In the genomic region with DNA sequence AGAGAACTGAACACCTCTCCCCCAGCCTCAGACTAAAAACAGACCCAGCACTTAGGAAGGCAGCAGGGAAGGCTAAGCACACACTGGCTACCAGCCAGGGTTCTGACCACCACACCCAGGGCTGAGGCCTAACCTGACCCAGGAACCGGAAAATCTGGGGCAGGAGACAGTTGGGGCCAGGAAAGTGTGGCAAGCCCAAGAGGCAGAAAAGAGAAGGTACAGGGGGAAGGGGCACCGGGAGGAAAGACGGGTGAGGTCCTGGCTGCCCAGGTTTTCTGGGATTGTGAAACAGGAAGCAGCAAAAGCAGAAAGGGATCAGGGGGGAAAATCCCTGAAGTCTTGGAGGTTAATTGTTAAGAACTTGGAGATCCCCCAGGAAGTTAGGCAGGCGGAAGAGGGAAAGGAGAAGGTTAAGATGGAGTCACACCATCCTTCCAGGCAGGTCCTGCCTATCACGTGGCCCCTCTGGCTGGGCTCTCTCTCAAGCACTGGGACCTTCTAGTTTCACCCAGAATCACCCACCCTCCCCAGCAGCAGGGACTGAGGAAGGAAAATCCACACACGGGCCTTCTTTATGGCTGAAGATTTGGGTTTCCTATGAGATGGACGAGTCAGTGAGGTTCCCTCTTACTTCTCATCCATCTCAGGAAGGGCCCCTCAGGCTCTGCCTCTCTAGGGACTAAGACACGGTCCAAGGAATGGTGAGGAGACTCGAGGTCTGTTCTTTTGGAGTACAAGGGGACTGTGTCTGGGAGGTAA, we compare ENCODE assay signal across 1 cellular context.
TF ChIP-seq lines count a peak whose summit lies in the region.

No MANE protein-coding gene starts in this region.

TF ChIP-seq in SK-N-SH, 30 proteins besides CTCF, POLR2A, EP300 and RAD21 (continued from another document):
- TF ChIP-seq, protein P1, sequence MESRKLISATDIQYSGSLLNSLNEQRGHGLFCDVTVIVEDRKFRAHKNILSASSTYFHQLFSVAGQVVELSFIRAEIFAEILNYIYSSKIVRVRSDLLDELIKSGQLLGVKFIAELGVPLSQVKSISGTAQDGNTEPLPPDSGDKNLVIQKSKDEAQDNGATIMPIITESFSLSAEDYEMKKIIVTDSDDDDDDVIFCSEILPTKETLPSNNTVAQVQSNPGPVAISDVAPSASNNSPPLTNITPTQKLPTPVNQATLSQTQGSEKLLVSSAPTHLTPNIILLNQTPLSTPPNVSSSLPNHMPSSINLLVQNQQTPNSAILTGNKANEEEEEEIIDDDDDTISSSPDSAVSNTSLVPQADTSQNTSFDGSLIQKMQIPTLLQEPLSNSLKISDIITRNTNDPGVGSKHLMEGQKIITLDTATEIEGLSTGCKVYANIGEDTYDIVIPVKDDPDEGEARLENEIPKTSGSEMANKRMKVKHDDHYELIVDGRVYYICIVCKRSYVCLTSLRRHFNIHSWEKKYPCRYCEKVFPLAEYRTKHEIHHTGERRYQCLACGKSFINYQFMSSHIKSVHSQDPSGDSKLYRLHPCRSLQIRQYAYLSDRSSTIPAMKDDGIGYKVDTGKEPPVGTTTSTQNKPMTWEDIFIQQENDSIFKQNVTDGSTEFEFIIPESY (IDR thresholded peaks at IDR 0.05; ENCODE audit: borderline replicate concordance, low read depth), result no peak
- TF ChIP-seq, protein P2, sequence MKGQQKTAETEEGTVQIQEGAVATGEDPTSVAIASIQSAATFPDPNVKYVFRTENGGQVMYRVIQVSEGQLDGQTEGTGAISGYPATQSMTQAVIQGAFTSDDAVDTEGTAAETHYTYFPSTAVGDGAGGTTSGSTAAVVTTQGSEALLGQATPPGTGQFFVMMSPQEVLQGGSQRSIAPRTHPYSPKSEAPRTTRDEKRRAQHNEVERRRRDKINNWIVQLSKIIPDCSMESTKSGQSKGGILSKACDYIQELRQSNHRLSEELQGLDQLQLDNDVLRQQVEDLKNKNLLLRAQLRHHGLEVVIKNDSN (IDR thresholded peaks at IDR 0.05; ENCODE audit: borderline replicate concordance, low read depth), result peak; percentile 62; the same call in 1 of the 2 replicates
- TF ChIP-seq YY1 (IDR thresholded peaks at IDR 0.05; ENCODE audit: low read depth) (no peak), GABPA (IDR thresholded peaks at IDR 0.05; ENCODE audit: low read depth) (peak; percentile 73), TCF12 (IDR thresholded peaks at IDR 0.05) (no peak), NFIC (IDR thresholded peaks at IDR 0.05; ENCODE audit: borderline replicate concordance) (peak; percentile 53)
- TF ChIP-seq, protein P3, sequence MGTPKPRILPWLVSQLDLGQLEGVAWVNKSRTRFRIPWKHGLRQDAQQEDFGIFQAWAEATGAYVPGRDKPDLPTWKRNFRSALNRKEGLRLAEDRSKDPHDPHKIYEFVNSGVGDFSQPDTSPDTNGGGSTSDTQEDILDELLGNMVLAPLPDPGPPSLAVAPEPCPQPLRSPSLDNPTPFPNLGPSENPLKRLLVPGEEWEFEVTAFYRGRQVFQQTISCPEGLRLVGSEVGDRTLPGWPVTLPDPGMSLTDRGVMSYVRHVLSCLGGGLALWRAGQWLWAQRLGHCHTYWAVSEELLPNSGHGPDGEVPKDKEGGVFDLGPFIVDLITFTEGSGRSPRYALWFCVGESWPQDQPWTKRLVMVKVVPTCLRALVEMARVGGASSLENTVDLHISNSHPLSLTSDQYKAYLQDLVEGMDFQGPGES (IDR thresholded peaks at IDR 0.05; ENCODE audit: low read depth, low read length), result no peak
- TF ChIP-seq, protein P4, sequence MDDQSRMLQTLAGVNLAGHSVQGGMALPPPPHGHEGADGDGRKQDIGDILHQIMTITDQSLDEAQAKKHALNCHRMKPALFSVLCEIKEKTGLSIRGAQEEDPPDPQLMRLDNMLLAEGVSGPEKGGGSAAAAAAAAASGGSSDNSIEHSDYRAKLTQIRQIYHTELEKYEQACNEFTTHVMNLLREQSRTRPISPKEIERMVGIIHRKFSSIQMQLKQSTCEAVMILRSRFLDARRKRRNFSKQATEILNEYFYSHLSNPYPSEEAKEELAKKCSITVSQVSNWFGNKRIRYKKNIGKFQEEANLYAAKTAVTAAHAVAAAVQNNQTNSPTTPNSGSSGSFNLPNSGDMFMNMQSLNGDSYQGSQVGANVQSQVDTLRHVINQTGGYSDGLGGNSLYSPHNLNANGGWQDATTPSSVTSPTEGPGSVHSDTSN (IDR thresholded peaks at IDR 0.05), result no peak
TF ChIP-seq in SK-N-SH: peak in this region for 3.
